Comparison of ENCODE assay signal across 21 cellular contexts in genomic region chr19:48890551-48890950, GRCh38. TPM values are rescaled to one million over a fixed set of nuclear protein-coding genes. Genes with fewer than 3 reads are reported as not detected.
DNase-seq lines count a peak whose midpoint lies in the region; TF ChIP-seq lines count a peak whose summit lies in the region.
"Had no signal": no experiment of that assay in that cellular context is flagged by ENCODE, and none has a peak within 500 bp of the region (broad histone marks: within the 10 kb centered on the region; RNA-seq: fewer than 3 reads in every experiment).

No MANE protein-coding gene starts in this region.

- H4K20me1 ChIP-seq in OCI-LY7 (ENCODE audit: insufficient read depth, low read length): no peaks in the 10 kb centered on the region
- no peaks in the 10 kb centered on the region for H4K20me1 ChIP-seq in hepatocyte (ENCODE audit: insufficient read depth, poor library complexity, severe bottlenecking)
- no peaks in the 10 kb centered on the region for H4K20me1 ChIP-seq in smooth muscle cell (ENCODE audit: low read depth)

- no peak overlapping the region for H3K27ac Mint-ChIP-seq in Calu3 (ENCODE audit: unreplicated experiment)

- no peaks in the 10 kb centered on the region for H3K9me2 ChIP-seq in OCI-LY7 (ENCODE audit: insufficient read depth, low read length)
- no peaks in the 10 kb centered on the region for H3K9me2 ChIP-seq in hepatocyte (replicated peaks; ENCODE audit: insufficient read depth)

- no TSS peak for BruUV-seq in Calu3 (replicated peaks; lab: Mats Ljungman, UMichigan)
- no TSS peak for BruUV-seq in OCI-LY7 (replicated peaks; lab: Mats Ljungman, UMichigan)

- H3K9me3 ChIP-seq in OCI-LY7 (ENCODE audit: low read length) (no peaks in the 10 kb centered on the region), hepatocyte (ENCODE audit: low read depth) (no peaks in the 10 kb centered on the region), smooth muscle cell (replicated peaks; ENCODE audit: low read depth) (no peaks in the 10 kb centered on the region)
- H3K9me3 ChIP-seq: HAP-1 had no signal

- H3K36me3 ChIP-seq in OCI-LY7 (ENCODE audit: insufficient read depth, low read length) (no peaks in the 10 kb centered on the region), hepatocyte (replicated peaks; ENCODE audit: insufficient read depth, low read depth) (no peaks in the 10 kb centered on the region), smooth muscle cell (ENCODE audit: low read depth) (no peaks in the 10 kb centered on the region)
- H3K36me3 ChIP-seq: HAP-1 had no signal

- no peak overlapping the region for H3K9ac ChIP-seq in smooth muscle cell (ENCODE audit: low read depth)

- TF ChIP-seq CTCF in Calu3 (IDR thresholded peaks at IDR 0.05; ENCODE audit: unreplicated experiment) (no peak), OCI-LY7 (conservative IDR thresholded peaks at IDR 0.05; ENCODE audit: low read length) (no peak), hepatocyte (IDR thresholded peaks at IDR 0.05; ENCODE audit: poor library complexity) (no peak), smooth muscle cell (IDR thresholded peaks at IDR 0.05; ENCODE audit: borderline replicate concordance, insufficient read depth, poor library complexity, severe bottlenecking) (no peak), GM10248 (IDR thresholded peaks at IDR 0.05; ENCODE audit: control extremely low read depth, extremely low read depth, low read depth, missing control alignments) (no peak)

- H3K4me3 Mint-ChIP-seq in Calu3 (ENCODE audit: low read depth, unreplicated experiment): peak overlapping the region; percentile 6

- H3K79me2 ChIP-seq in OCI-LY7 (ENCODE audit: insufficient read depth, low read depth, low read length): no peaks in the 10 kb centered on the region
- H3K79me2 ChIP-seq in hepatocyte: no peaks in the 10 kb centered on the region
- H3K79me2 ChIP-seq in smooth muscle cell (ENCODE audit: low read depth): no peaks in the 10 kb centered on the region

- peak overlapping the region; percentile 84 for H3K27ac ChIP-seq in OCI-LY7 (ENCODE audit: low read depth, low read length, poor library complexity, severe bottlenecking)
- peak overlapping the region; percentile 77 for H3K27ac ChIP-seq in hepatocyte
- H3K27ac ChIP-seq in smooth muscle cell (ENCODE audit: low read depth): no peak overlapping the region
- H3K27ac ChIP-seq: SK-N-MC had no signal

- H3K4me3 ChIP-seq in OCI-LY7 (ENCODE audit: low read depth, low read length, poor library complexity, severe bottlenecking) (no peak overlapping the region), hepatocyte (no peak overlapping the region), smooth muscle cell (no peak overlapping the region)
- H3K4me3 ChIP-seq: HAP-1, SK-N-MC had no signal

- no peaks in the 10 kb centered on the region for H3K27me3 ChIP-seq in hepatocyte
- no peaks in the 10 kb centered on the region for H3K27me3 ChIP-seq in smooth muscle cell (ENCODE audit: low read depth)

- H3K9me3 Mint-ChIP-seq in Calu3 (ENCODE audit: low read depth, unreplicated experiment): no peaks in the 10 kb centered on the region
- H3K9me3 Mint-ChIP-seq: IgD-negative memory B cell had no signal

- peaks cover 21% of the 10 kb centered on the region for H3K4me1 Mint-ChIP-seq in Calu3 (ENCODE audit: low read depth, unreplicated experiment)

- WGBS in hepatocyte (ENCODE audit: low lambda C conversion rate, missing lambda C conversion rate): 69% methylated on average over 4 of the region's 4 CpGs
- WGBS in smooth muscle cell (ENCODE audit: low lambda C conversion rate): 94% methylated on average over 4 of the region's 4 CpGs

- H3K4me2 ChIP-seq in OCI-LY7 (ENCODE audit: low read length) (peak overlapping the region; percentile 30), hepatocyte (peak overlapping the region; percentile 49), smooth muscle cell (peak overlapping the region; percentile 13)

- CTCF ChIA-PET in Calu3 (lab: Charles Lee) (interaction anchor here (0.6 kb wide), 1 partner anchor 103 kb away, joined by 3 read pairs; the partner anchor contains the start of gene RUVBL2), OCI-LY7 (lab: Charles Lee; ENCODE audit: unreplicated experiment) (no interaction called here), GM10248 (lab: Yijun Ruan, JAX) (no interaction called here)

- no peaks in the 10 kb centered on the region for H3K36me3 Mint-ChIP-seq in Calu3 (ENCODE audit: insufficient read depth, unreplicated experiment)
- H3K36me3 Mint-ChIP-seq: IgD-negative memory B cell had no signal

- H2AFZ ChIP-seq in OCI-LY7 (ENCODE audit: low read length) (no peak overlapping the region), hepatocyte (no peak overlapping the region), smooth muscle cell (ENCODE audit: low read depth) (no peak overlapping the region)

- POLR2A ChIA-PET in OCI-LY7 (lab: Charles Lee): interaction anchor here (0.7 kb wide), 1 partner anchor 30 kb away, joined by 3 read pairs; no protein-coding TSS in a partner anchor
- POLR2A ChIA-PET in GM10248 (lab: Yijun Ruan, JAX): interaction anchor here (0.6 to 1.0 kb wide), 2 partner anchors 10 to 16 kb away, joined by 6 to 7 read pairs; no protein-coding TSS in a partner anchor

- no peaks in the 10 kb centered on the region for H3K27me3 Mint-ChIP-seq in Calu3 (ENCODE audit: unreplicated experiment)

- H3K4me1 ChIP-seq in OCI-LY7 (ENCODE audit: insufficient read depth, low read length, poor library complexity, severe bottlenecking): peaks cover 37% of the 10 kb centered on the region
- H3K4me1 ChIP-seq in hepatocyte (ENCODE audit: insufficient read depth): peaks cover 6% of the 10 kb centered on the region
- H3K4me1 ChIP-seq in smooth muscle cell (ENCODE audit: low read depth): no peaks in the 10 kb centered on the region

- DNase-seq in Calu3: no peak
- no peak for DNase-seq in OCI-LY7 (ENCODE audit: low spot score)
- no peak for DNase-seq in hepatocyte (ENCODE audit: low spot score)
- DNase-seq in smooth muscle cell (lab: John Stamatoyannopoulos, UW; ENCODE audit: unreplicated experiment): no peak
- DNase-seq in medulla oblongata (ENCODE audit: extremely low spot score): no peak
- no peak for DNase-seq in GOT3 (lab: John Stamatoyannopoulos, UW)
- DNase-seq in GM10248 (ENCODE audit: extremely low spot score): no peak
- DNase-seq: ACHN, COR-L47, DMS153, NCI-H1105, NCI-H2081, NCI-H2171 treated with DMSO at 0.1 percent for 48 hours, NCI-H446 treated with DMSO at 0.1 percent for 48 hours, NCI-H69, SHP77 had no signal

- intact Hi-C loops in Calu3 (cut with micrococcal nuclease; ENCODE audit: unreplicated experiment) (no loop called here), OCI-LY7 (cut with micrococcal nuclease; ENCODE audit: unreplicated experiment) (no loop called here)

- peaks cover 11% of the 10 kb centered on the region for H3F3A ChIP-seq in smooth muscle cell (ENCODE audit: low read depth)

RNA-seq across cellular contexts. Expression of gene TULP2, which starts 8.0 kb away (rescaled TPM):
- total RNA-seq in Calu3 (2022): not detected in 2 replicates
- 0.47 TPM in 1 of 2 replicates, not detected in the other for total RNA-seq in OCI-LY7 (2014; rRNA removed; shearing (Covaris generic))
- 1.6 and 2.9 TPM in 2 replicates for total RNA-seq in OCI-LY7 (2022)
- not detected in 2 replicates for total RNA-seq in hepatocyte
- polyA plus RNA-seq in hepatocyte: not detected in 2 replicates
- total RNA-seq in smooth muscle cell: 0.18 TPM in 1 of 2 replicates, not detected in the other
- polyA plus RNA-seq in smooth muscle cell: 1.2 and 1.8 TPM in 2 replicates
- total RNA-seq: LHCN-M2, RPMI7951 had no signal
- polyA plus RNA-seq: IgD-negative memory B cell had no signal

RNA-seq across cellular contexts. Expression of gene NUCB1, which starts 9.6 kb away (rescaled TPM):
- total RNA-seq in Calu3 (2022): 162 and 173 TPM in 2 replicates
- 72.6 and 88.7 TPM in 2 replicates for total RNA-seq in OCI-LY7 (2014; rRNA removed; shearing (Covaris generic))
- 73.6 and 85.3 TPM in 2 replicates for total RNA-seq in OCI-LY7 (2022)
- 233 and 283 TPM in 2 replicates for total RNA-seq in hepatocyte
- 332 and 339 TPM in 2 replicates for polyA plus RNA-seq in hepatocyte
- total RNA-seq in smooth muscle cell: 146 and 221 TPM in 2 replicates
- polyA plus RNA-seq in smooth muscle cell: 292 and 329 TPM in 2 replicates

RNA-seq across cellular contexts. Expression of gene PPP1R15A, which starts 18.3 kb away (rescaled TPM):
- total RNA-seq in Calu3 (2022): 118 TPM in 2 replicates
- 31.5 and 31.7 TPM in 2 replicates for total RNA-seq in OCI-LY7 (2014; rRNA removed; shearing (Covaris generic))
- total RNA-seq in OCI-LY7 (2022): 23.4 and 23.8 TPM in 2 replicates
- total RNA-seq in hepatocyte: 67.1 and 83.1 TPM in 2 replicates
- polyA plus RNA-seq in hepatocyte: 172 and 218 TPM in 2 replicates
- total RNA-seq in smooth muscle cell: 88.5 and 99.3 TPM in 2 replicates
- polyA plus RNA-seq in smooth muscle cell: 339 and 357 TPM in 2 replicates

RNA-seq across cellular contexts. Expression of gene PLEKHA4, which starts 22.1 kb away (rescaled TPM):
- total RNA-seq in Calu3 (2022) (57.6 and 72.2 TPM in 2 replicates), OCI-LY7 (2022) (8.1 and 8.8 TPM in 2 replicates), hepatocyte (7.3 and 8.3 TPM in 2 replicates), smooth muscle cell (2.6 and 4.4 TPM in 2 replicates)
- total RNA-seq in OCI-LY7 (2014; rRNA removed; shearing (Covaris generic)): 4.7 and 8.4 TPM in 2 replicates
- polyA plus RNA-seq in hepatocyte (15.1 and 25.8 TPM in 2 replicates), smooth muscle cell (32.6 and 39.2 TPM in 2 replicates)

RNA-seq across cellular contexts. Expression of gene DHDH, which starts 42.9 kb away (rescaled TPM):
- total RNA-seq in Calu3 (2022) (2.1 and 5.3 TPM in 2 replicates), OCI-LY7 (2022) (0.53 TPM in 1 of 2 replicates, not detected in the other), hepatocyte (0.72 and 3.7 TPM in 2 replicates), smooth muscle cell (0.27 TPM in 1 of 2 replicates, not detected in the other)
- not detected in 2 replicates for total RNA-seq in OCI-LY7 (2014; rRNA removed; shearing (Covaris generic))
- polyA plus RNA-seq in hepatocyte (1.5 and 2.9 TPM in 2 replicates), smooth muscle cell (0.87 and 1.0 TPM in 2 replicates)
- total RNA-seq: LHCN-M2, RPMI7951 had no signal
